ENCODE assay signal across 19 cellular contexts in the genomic region with DNA sequence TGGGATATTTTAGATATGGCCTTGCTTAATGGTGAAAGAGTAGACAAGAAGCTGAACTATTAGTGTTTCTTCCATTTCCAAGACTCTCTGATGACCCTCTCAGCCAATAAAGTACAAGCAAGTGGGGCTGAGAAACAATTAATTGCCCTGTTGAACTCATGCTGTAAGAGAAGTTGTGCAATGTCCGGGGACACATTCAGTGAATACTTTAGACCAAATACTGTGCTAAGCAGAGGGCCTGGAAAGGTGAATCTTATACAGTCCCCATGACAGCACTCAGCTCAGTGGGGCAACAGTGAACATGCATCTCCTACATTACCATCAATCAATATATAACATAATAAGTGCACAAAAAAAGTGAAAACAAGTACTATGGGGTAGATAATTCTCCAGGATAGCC. TPM values are rescaled to one million over a fixed set of nuclear protein-coding genes. Genes with fewer than 3 reads are reported as not detected.
A peak's percentile ranks its signal among the peaks of the same experiment; 100 is the strongest.
DNase-seq lines count a peak whose midpoint lies in the region; ATAC-seq and TF ChIP-seq lines count a peak whose summit lies in the region.
"Had no signal": no experiment of that assay in that cellular context is flagged by ENCODE, and none has a peak within 500 bp of the region (broad histone marks: within the 10 kb centered on the region; RNA-seq: fewer than 3 reads in every experiment).

No MANE protein-coding gene starts in this region.

- POLR2A ChIA-PET in T-cell (lab: Charles Lee), result no interaction called here
- POLR2A ChIA-PET in CD8-positive, alpha-beta memory T cell (lab: Charles Lee), result no interaction called here

- TF ChIP-seq CTCF in NB4 (IDR thresholded peaks at IDR 0.05; ENCODE audit: low read depth, low read length) (no peak), fibroblast of villous mesenchyme (IDR thresholded peaks at IDR 0.05; ENCODE audit: insufficient read depth, low read depth, low read length) (no peak), mesothelial cell of epicardium (IDR thresholded peaks at IDR 0.05; ENCODE audit: unreplicated experiment) (no peak)

- no peaks in the 10 kb centered on the region for H3K4me1 ChIP-seq in CD8-positive, alpha-beta memory T cell (ENCODE audit: insufficient read depth, low read length)
- H3K4me1 ChIP-seq: Peyer's patch had no signal

- CTCF ChIA-PET in T-cell (lab: Charles Lee), result no interaction called here
- CTCF ChIA-PET in CD8-positive, alpha-beta memory T cell (lab: Charles Lee), result no interaction called here

- no peak for TF ChIP-seq POLR2A in NB4 (IDR thresholded peaks at IDR 0.05; ENCODE audit: extremely low read depth, insufficient read length)

- H3K9me3 ChIP-seq in CD8-positive, alpha-beta memory T cell (ENCODE audit: low read length), result no peaks in the 10 kb centered on the region
- H3K9me3 ChIP-seq: MG63, Peyer's patch had no signal

- H3K27me3 Mint-ChIP-seq in mesothelial cell of epicardium (ENCODE audit: low read depth), result peaks cover 7% of the 10 kb centered on the region
- peaks cover 4% of the 10 kb centered on the region in 2 donors for H3K27me3 Mint-ChIP-seq in T-cell
- H3K27me3 Mint-ChIP-seq in CD8-positive, alpha-beta memory T cell, result no peaks in the 10 kb centered on the region

- peak; percentile 68 for DNase-seq in EH (ENCODE audit: low read depth)
- DNase-seq in NB4 (ENCODE audit: low read depth), result peak; percentile 34
- peak; percentile 60 for DNase-seq in fibroblast of villous mesenchyme (ENCODE audit: low read depth)
- DNase-seq in mesothelial cell of epicardium (ENCODE audit: low spot score in 2 of 2, unreplicated experiment in 2 of 2), result no peak
- DNase-seq in T-cell, result no peak
- no peak for DNase-seq in CD8-positive, alpha-beta memory T cell
- DNase-seq in NCI-H345 treated with DMSO at 0.1 percent for 48 hours (lab: John Stamatoyannopoulos, UW; ENCODE audit: unreplicated experiment), result no peak
- DNase-seq in substantia nigra (lab: John Stamatoyannopoulos, UW), result no peak
- DNase-seq: AML-193, DMS53, KG1, MG63, NCI-H1417, NCI-H2029, NCI-H524, Peyer's patch, SHP77 had no signal

- ATAC-seq in T-cell (replicated peaks in 1 of 4), result no peak
- ATAC-seq: GM12878 had no signal

- H3K27ac Mint-ChIP-seq in mesothelial cell of epicardium, result peak overlapping the region; percentile 29
- no peak overlapping the region for H3K27ac Mint-ChIP-seq in T-cell
- H3K27ac Mint-ChIP-seq in CD8-positive, alpha-beta memory T cell, result no peak overlapping the region

- H3K4me1 Mint-ChIP-seq in mesothelial cell of epicardium, result peaks cover 49% of the 10 kb centered on the region
- no peaks in the 10 kb centered on the region for H3K4me1 Mint-ChIP-seq in T-cell
- H3K4me1 Mint-ChIP-seq in CD8-positive, alpha-beta memory T cell, result no peaks in the 10 kb centered on the region

- H3K27ac ChIP-seq in CD8-positive, alpha-beta memory T cell (ENCODE audit: low read depth, low read length), result no peak overlapping the region
- no peak overlapping the region for H3K27ac ChIP-seq in substantia nigra (ENCODE audit: low read depth, low read length, poor library complexity, severe bottlenecking)
- H3K27ac ChIP-seq: Peyer's patch had no signal

- no peaks in the 10 kb centered on the region for H3K36me3 Mint-ChIP-seq in mesothelial cell of epicardium
- no peaks in the 10 kb centered on the region for H3K36me3 Mint-ChIP-seq in T-cell
- H3K36me3 Mint-ChIP-seq in CD8-positive, alpha-beta memory T cell, result no peaks in the 10 kb centered on the region

- no peaks in the 10 kb centered on the region for H3K36me3 ChIP-seq in CD8-positive, alpha-beta memory T cell (ENCODE audit: insufficient read depth, low read length)
- H3K36me3 ChIP-seq: MG63, Peyer's patch had no signal

- H3K9me3 Mint-ChIP-seq in mesothelial cell of epicardium, result no peaks in the 10 kb centered on the region
- H3K9me3 Mint-ChIP-seq in T-cell, result no peaks in the 10 kb centered on the region
- H3K9me3 Mint-ChIP-seq in CD8-positive, alpha-beta memory T cell, result peaks cover 0 to 3% (median 0%) of the 10 kb centered on the region in 5 donors

- H3K4me3 ChIP-seq in NB4 (ENCODE audit: low read depth, low read length), result no peak overlapping the region
- no peak overlapping the region for H3K4me3 ChIP-seq in fibroblast of villous mesenchyme (ENCODE audit: low read depth, low read length)
- H3K4me3 ChIP-seq in CD8-positive, alpha-beta memory T cell (ENCODE audit: low read length), result no peak overlapping the region
- H3K4me3 ChIP-seq: GM12878, MG63, Peyer's patch had no signal

- no peak overlapping the region for H3K4me3 Mint-ChIP-seq in mesothelial cell of epicardium
- no peak overlapping the region for H3K4me3 Mint-ChIP-seq in T-cell
- H3K4me3 Mint-ChIP-seq in CD8-positive, alpha-beta memory T cell, result no peak overlapping the region

- no peaks in the 10 kb centered on the region for H3K27me3 ChIP-seq in CD8-positive, alpha-beta memory T cell (ENCODE audit: insufficient read depth, low read length, poor library complexity, severe bottlenecking)
- H3K27me3 ChIP-seq: MG63, Peyer's patch had no signal

RNA-seq across cellular contexts. Expression of a gene that starts 49.8 kb away (rescaled TPM):
- total RNA-seq in fibroblast of villous mesenchyme (3.0 and 10.0 TPM in 2 replicates), mesothelial cell of epicardium (44.1 to 48.0 TPM (median 45.2 TPM) in 3 replicates), T-cell (under 1 TPM in 1 of 5 donors, not detected in 4; 0.10 TPM)
- total RNA-seq in CD8-positive, alpha-beta memory T cell, result not detected
- polyA plus RNA-seq in CD8-positive, alpha-beta memory T cell, result not detected
- total RNA-seq: A673 had no signal

Comparison
In these comparisons a context has a peak if more than half of its experiments do, and no peak if none do; other contexts are left out.
1. DNase-seq: peak in EH (single experiment), NB4 (single experiment) and fibroblast of villous mesenchyme (single experiment); none in mesothelial cell of epicardium (0 of 2), T-cell (0 of 34), CD8-positive, alpha-beta memory T cell (0 of 5), NCI-H345 treated with DMSO at 0.1 percent for 48 hours (single experiment) and substantia nigra (0 of 49).